Comparison of ENCODE assay signal across 1 cellular context in genomic region chr6:45445749-45446454, GRCh38.
TF ChIP-seq lines count a peak whose summit lies in the region.

No MANE protein-coding gene starts in this region.

TF ChIP-seq in SK-N-SH, 30 proteins besides CTCF, POLR2A, EP300 and RAD21 (continued from another document):
- TF ChIP-seq ELF1 (IDR thresholded peaks at IDR 0.05) (no peak; the same call in 1 of the 2 replicates), POLR2AphosphoS5 (IDR thresholded peaks at IDR 0.05; ENCODE audit: low read depth, low read length) (peak; percentile 87; the same call in 1 of the 2 replicates), JUND (IDR thresholded peaks at IDR 0.05) (peak; percentile 99), TEAD4 (IDR thresholded peaks at IDR 0.05; ENCODE audit: borderline replicate concordance, insufficient read depth) (peak; percentile 98), NFIC (IDR thresholded peaks at IDR 0.05; ENCODE audit: borderline replicate concordance) (peak; percentile 100), SMC3 (IDR thresholded peaks at IDR 0.05; ENCODE audit: low read depth, low read length) (no peak), RXRA (IDR thresholded peaks at IDR 0.05; ENCODE audit: borderline replicate concordance, low read depth) (peak; percentile 88), YY1 (IDR thresholded peaks at IDR 0.05; ENCODE audit: low read depth) (0 out of 2 replicates have a peak, but pooled peaks have one; percentile 28), FOXJ3 (CRISPR knock-in tag; IDR thresholded peaks at IDR 0.05) (no peak), MEF2A (IDR thresholded peaks at IDR 0.05; ENCODE audit: borderline replicate concordance, low read depth) (peak; percentile 89), TAF1 (IDR thresholded peaks at IDR 0.05; ENCODE audit: borderline replicate concordance, low read depth, low read length) (no peak), FOSL2 (IDR thresholded peaks at IDR 0.05; ENCODE audit: borderline replicate concordance, low read depth) (peak; percentile 95), USF1 (IDR thresholded peaks at IDR 0.05; ENCODE audit: borderline replicate concordance, low read depth) (peak; percentile 40; the same call in 1 of the 2 replicates), TCF12 (IDR thresholded peaks at IDR 0.05) (peak; percentile 97), NRF1 (IDR thresholded peaks at IDR 0.05; ENCODE audit: low read depth, low read length) (no peak), FOXM1 (IDR thresholded peaks at IDR 0.05; ENCODE audit: low read depth) (peak; percentile 94)
- TF ChIP-seq, protein P1, sequence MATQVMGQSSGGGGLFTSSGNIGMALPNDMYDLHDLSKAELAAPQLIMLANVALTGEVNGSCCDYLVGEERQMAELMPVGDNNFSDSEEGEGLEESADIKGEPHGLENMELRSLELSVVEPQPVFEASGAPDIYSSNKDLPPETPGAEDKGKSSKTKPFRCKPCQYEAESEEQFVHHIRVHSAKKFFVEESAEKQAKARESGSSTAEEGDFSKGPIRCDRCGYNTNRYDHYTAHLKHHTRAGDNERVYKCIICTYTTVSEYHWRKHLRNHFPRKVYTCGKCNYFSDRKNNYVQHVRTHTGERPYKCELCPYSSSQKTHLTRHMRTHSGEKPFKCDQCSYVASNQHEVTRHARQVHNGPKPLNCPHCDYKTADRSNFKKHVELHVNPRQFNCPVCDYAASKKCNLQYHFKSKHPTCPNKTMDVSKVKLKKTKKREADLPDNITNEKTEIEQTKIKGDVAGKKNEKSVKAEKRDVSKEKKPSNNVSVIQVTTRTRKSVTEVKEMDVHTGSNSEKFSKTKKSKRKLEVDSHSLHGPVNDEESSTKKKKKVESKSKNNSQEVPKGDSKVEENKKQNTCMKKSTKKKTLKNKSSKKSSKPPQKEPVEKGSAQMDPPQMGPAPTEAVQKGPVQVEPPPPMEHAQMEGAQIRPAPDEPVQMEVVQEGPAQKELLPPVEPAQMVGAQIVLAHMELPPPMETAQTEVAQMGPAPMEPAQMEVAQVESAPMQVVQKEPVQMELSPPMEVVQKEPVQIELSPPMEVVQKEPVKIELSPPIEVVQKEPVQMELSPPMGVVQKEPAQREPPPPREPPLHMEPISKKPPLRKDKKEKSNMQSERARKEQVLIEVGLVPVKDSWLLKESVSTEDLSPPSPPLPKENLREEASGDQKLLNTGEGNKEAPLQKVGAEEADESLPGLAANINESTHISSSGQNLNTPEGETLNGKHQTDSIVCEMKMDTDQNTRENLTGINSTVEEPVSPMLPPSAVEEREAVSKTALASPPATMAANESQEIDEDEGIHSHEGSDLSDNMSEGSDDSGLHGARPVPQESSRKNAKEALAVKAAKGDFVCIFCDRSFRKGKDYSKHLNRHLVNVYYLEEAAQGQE (IDR thresholded peaks at IDR 0.05; ENCODE audit: low read depth, low read length): peak; percentile 66; the same call in 1 of the 2 replicates
- TF ChIP-seq, protein P2, sequence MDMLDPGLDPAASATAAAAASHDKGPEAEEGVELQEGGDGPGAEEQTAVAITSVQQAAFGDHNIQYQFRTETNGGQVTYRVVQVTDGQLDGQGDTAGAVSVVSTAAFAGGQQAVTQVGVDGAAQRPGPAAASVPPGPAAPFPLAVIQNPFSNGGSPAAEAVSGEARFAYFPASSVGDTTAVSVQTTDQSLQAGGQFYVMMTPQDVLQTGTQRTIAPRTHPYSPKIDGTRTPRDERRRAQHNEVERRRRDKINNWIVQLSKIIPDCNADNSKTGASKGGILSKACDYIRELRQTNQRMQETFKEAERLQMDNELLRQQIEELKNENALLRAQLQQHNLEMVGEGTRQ (IDR thresholded peaks at IDR 0.05; ENCODE audit: borderline replicate concordance, low read depth, low read length): no peak
- TF ChIP-seq, protein P3, sequence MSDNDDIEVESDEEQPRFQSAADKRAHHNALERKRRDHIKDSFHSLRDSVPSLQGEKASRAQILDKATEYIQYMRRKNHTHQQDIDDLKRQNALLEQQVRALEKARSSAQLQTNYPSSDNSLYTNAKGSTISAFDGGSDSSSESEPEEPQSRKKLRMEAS (IDR thresholded peaks at IDR 0.05; ENCODE audit: low read depth): peak; percentile 99
